In the genomic region with DNA sequence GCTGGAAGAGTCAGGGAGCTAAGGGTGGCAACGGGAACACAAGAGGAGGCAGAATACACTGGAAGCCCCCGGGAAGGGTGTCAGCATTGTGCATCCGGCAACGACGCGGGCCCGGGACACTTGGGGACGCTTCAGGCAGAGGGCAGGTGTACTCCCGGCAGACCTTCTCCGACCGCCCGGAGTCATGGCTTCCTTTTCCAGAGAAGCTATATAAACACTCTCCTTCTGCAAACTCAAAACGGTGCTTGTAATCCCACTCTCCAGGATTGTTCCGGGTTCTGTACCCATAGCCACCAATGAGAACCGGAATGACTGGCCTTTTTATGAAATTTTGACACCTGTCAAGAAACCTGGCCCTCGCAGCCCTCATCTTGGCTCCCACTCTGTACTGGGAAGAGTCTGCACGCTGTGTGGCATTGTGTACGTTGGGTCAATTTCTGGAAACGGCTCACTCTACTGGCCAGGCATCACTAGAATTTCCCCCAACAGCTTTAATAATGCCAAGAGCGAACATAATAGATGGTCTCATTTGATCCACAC, we compare ENCODE assay signal across 1 cellular context.
A peak's percentile ranks its signal among the peaks of the same experiment; 100 is the strongest.
TF ChIP-seq lines count a peak whose summit lies in the region.

No MANE protein-coding gene starts in this region.

TF ChIP-seq in H1, 55 proteins besides CTCF, POLR2A, EP300 and RAD21:
- TF ChIP-seq BRCA1 (IDR thresholded peaks at IDR 0.05; ENCODE audit: low read depth, low read length): no peak
- TF ChIP-seq HDAC6 (IDR thresholded peaks at IDR 0.05; ENCODE audit: low read depth, low read length): no peak
- peak; percentile 26; the same call in 1 of the 2 replicates for TF ChIP-seq PHF8 (conservative IDR thresholded peaks at IDR 0.05; ENCODE audit: low read depth, low read length)
- no peak for TF ChIP-seq JUN (IDR thresholded peaks at IDR 0.05; ENCODE audit: low read depth, low read length)
- TF ChIP-seq, protein P1, sequence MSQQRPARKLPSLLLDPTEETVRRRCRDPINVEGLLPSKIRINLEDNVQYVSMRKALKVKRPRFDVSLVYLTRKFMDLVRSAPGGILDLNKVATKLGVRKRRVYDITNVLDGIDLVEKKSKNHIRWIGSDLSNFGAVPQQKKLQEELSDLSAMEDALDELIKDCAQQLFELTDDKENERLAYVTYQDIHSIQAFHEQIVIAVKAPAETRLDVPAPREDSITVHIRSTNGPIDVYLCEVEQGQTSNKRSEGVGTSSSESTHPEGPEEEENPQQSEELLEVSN (IDR thresholded peaks at IDR 0.05): 0 out of 2 replicates have a peak, but pooled peaks have one; percentile 36
- no peak for TF ChIP-seq KDM5A (IDR thresholded peaks at IDR 0.05; ENCODE audit: low read length)
- TF ChIP-seq EZH2 (IDR thresholded peaks at IDR 0.05; ENCODE audit: low read depth, low read length, severe bottlenecking): no peak
- no peak for TF ChIP-seq KDM1A (IDR thresholded peaks at IDR 0.05; ENCODE audit: borderline replicate concordance, low read length)
- TF ChIP-seq RNF2 (IDR thresholded peaks at IDR 0.05; ENCODE audit: borderline replicate concordance, low read depth, low read length, missing control alignments, poor library complexity, severe bottlenecking): no peak
- TF ChIP-seq MAFK (IDR thresholded peaks at IDR 0.05; ENCODE audit: low read depth, low read length): no peak
